Comparison of ENCODE assay signal across 15 cellular contexts in the genomic region with DNA sequence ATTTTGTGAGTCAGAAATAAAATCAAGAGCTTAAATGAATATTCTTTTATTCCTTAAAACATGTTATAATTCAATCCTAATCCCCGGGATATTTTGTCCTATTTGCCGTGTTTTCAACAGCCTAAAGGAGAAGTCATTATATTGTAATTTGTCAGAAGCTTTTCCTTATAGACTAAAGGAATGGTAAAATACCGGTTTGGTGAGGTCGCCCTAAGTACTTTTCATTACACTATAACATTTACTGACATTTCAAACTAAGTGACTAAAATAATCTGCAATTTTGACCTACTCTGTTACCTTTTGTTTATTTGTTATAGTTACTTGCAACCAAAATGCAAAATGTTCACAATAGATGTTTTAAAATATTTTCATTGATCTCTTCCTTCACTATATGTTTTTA. TPM values are rescaled to one million over a fixed set of nuclear protein-coding genes. Genes with fewer than 3 reads are reported as not detected.
DNase-seq lines count a peak whose midpoint lies in the region; ATAC-seq and TF ChIP-seq lines count a peak whose summit lies in the region.
"Had no signal": no experiment of that assay in that cellular context is flagged by ENCODE, and none has a peak within 500 bp of the region (broad histone marks: within the 10 kb centered on the region; RNA-seq: fewer than 3 reads in every experiment).

No MANE protein-coding gene starts in this region.

- TF ChIP-seq POLR2A in right lobe of liver (IDR thresholded peaks at IDR 0.05) (no peak), erythroblast (IDR thresholded peaks at IDR 0.05; ENCODE audit: low read length) (no peak)

- H3K4me3 ChIP-seq in PC-3 (ENCODE audit: low read length) (no peak overlapping the region), epithelial cell of esophagus (ENCODE audit: low read length) (no peak overlapping the region), mucosa of descending colon (no peak overlapping the region), right lobe of liver (no peak overlapping the region)
- H3K4me3 ChIP-seq: A549, BLaER1 had no signal

- no TSS peak for BruUV-seq in PC-3 (replicated peaks; lab: Mats Ljungman, UMichigan)

- intact Hi-C loops in PC-3 (cut with micrococcal nuclease) (no loop called here), mucosa of descending colon (cut with DNase I, micrococcal nuclease) (no loop called here), right lobe of liver (cut with DNase I) (no loop called here)

- H4K20me1 ChIP-seq in PC-3 (ENCODE audit: low read length) = no peaks in the 10 kb centered on the region
- H4K20me1 ChIP-seq: BLaER1 had no signal

- no peaks in the 10 kb centered on the region for H3K27me3 ChIP-seq in PC-3 (ENCODE audit: low read length)
- no peaks in the 10 kb centered on the region for H3K27me3 ChIP-seq in right lobe of liver
- H3K27me3 ChIP-seq: BLaER1 had no signal

- H3K9me2 ChIP-seq in PC-3 (replicated peaks; ENCODE audit: low read length) = no peaks in the 10 kb centered on the region

- POLR2A ChIA-PET in PC-3 (lab: Charles Lee; ENCODE audit: unreplicated experiment) = no interaction called here

- no peaks in the 10 kb centered on the region for H3K79me2 ChIP-seq in PC-3 (ENCODE audit: low read length)

- H3K4me2 ChIP-seq in PC-3 (ENCODE audit: low read length) = no peak overlapping the region
- H3K4me2 ChIP-seq: A549, BLaER1 had no signal

- no peaks in the 10 kb centered on the region for H3K36me3 ChIP-seq in PC-3 (ENCODE audit: low read depth, low read length)
- no peaks in the 10 kb centered on the region for H3K36me3 ChIP-seq in mucosa of descending colon (ENCODE audit: low read depth)
- no peaks in the 10 kb centered on the region for H3K36me3 ChIP-seq in right lobe of liver
- H3K36me3 ChIP-seq: BLaER1 had no signal

- CTCF ChIA-PET in PC-3 (lab: Charles Lee) = no interaction called here

- H2AFZ ChIP-seq in PC-3 (ENCODE audit: low read length) = no peak overlapping the region

- H3K9ac ChIP-seq in PC-3 (ENCODE audit: low read length) = no peak overlapping the region
- H3K9ac ChIP-seq: BLaER1 had no signal

- TF ChIP-seq CTCF in PC-3 (conservative IDR thresholded peaks at IDR 0.05; ENCODE audit: low read depth, low read length) (no peak), epithelial cell of esophagus (IDR thresholded peaks at IDR 0.05; ENCODE audit: insufficient read depth, low read depth, low read length, missing control alignments) (no peak), mucosa of descending colon (IDR thresholded peaks at IDR 0.05) (no peak), right lobe of liver (IDR thresholded peaks at IDR 0.05) (no peak), GM13977 (IDR thresholded peaks at IDR 0.05; ENCODE audit: extremely low read depth, insufficient read depth, missing control alignments) (no peak)

- H3K27ac ChIP-seq in PC-3 (ENCODE audit: low read length) = no peak overlapping the region
- H3K27ac ChIP-seq in right lobe of liver = no peak overlapping the region
- H3K27ac ChIP-seq: A549, BLaER1, HL-60 had no signal

- DNase-seq in PC-3 (peak; percentile 31), epithelial cell of esophagus (ENCODE audit: low read depth) (peak; percentile 64), mucosa of descending colon (no peak), right lobe of liver (no peak), erythroblast (lab: John Stamatoyannopoulos, UW) (no peak), GM13977 (ENCODE audit: low spot score) (no peak)
- no peak for DNase-seq in activated effector memory CD4-positive, alpha-beta T cell treated with Interleukin-2 at 50 U/mL for 16 hours
- DNase-seq: AML-193; Caco-2; CD8-positive, alpha-beta memory T cell; GF-D8; HCEC 1CT had no signal

- no peaks in the 10 kb centered on the region for H3K9me3 ChIP-seq in PC-3 (ENCODE audit: low read length)
- no peaks in the 10 kb centered on the region for H3K9me3 ChIP-seq in mucosa of descending colon
- H3K9me3 ChIP-seq in right lobe of liver = no peaks in the 10 kb centered on the region
- H3K9me3 ChIP-seq: A549, Caco-2 had no signal

- 69% methylated on average over 4 of the region's 4 CpGs for WGBS in right lobe of liver (ENCODE audit: insufficient coverage, low coverage, low lambda C conversion rate, missing lambda C conversion rate)

- in situ Hi-C loops in GM13977 (cut with MboI; ENCODE audit: low pct_unique_long_range_greater_than_20kb, low sequenced_read_pairs, unreplicated experiment) = no loop called here

- H3K4me1 ChIP-seq in PC-3 (ENCODE audit: insufficient read depth, low read length) (no peaks in the 10 kb centered on the region), mucosa of descending colon (ENCODE audit: low read depth) (no peaks in the 10 kb centered on the region), right lobe of liver (no peaks in the 10 kb centered on the region)
- H3K4me1 ChIP-seq: BLaER1 had no signal

- ATAC-seq in PC-3 (no peak), mucosa of descending colon (peak; percentile 40), right lobe of liver (no peak)
- ATAC-seq: A549 had no signal

- no peaks in the 10 kb centered on the region for H3F3A ChIP-seq in PC-3 (ENCODE audit: low read length, unreplicated experiment)

RNA-seq across cellular contexts. Expression of a gene that starts 8.8 kb away (rescaled TPM):
- total RNA-seq in PC-3 (2014; rRNA removed) (1.2 TPM in 2 replicates), mucosa of descending colon (10 to 100 TPM in 1 of 3 donors, 1 to 10 TPM in 2; 3.0 to 11.8 (median 4.3) TPM), right lobe of liver (1 to 10 TPM in 2 of 6 experiments, under 1 TPM in 4; 0.35 to 1.8 (median 0.68) TPM)
- total RNA-seq: CD8-positive, alpha-beta memory T cell had no signal

Comparison
In these comparisons a context has a peak if more than half of its experiments do, and no peak if none do; other contexts are left out.
1. DNase-seq: peak in PC-3 (single experiment) and epithelial cell of esophagus (single experiment); none in mucosa of descending colon (0 of 3), right lobe of liver (0 of 3), erythroblast (0 of 2), GM13977 (single experiment) and activated effector memory CD4-positive, alpha-beta T cell treated with Interleukin-2 at 50 U/mL for 16 hours (single experiment).